In genomic region chr9:113519401-113520108, GRCh38 we compare ENCODE assay signal across 11 cellular contexts. TPM values are rescaled to one million over a fixed set of nuclear protein-coding genes. Genes with fewer than 3 reads are reported as not detected.
DNase-seq lines count a peak whose midpoint lies in the region; FAIRE-seq and TF ChIP-seq lines count a peak whose summit lies in the region.
"Had no signal": no experiment of that assay in that cellular context is flagged by ENCODE, and none has a peak within 500 bp of the region (broad histone marks: within the 10 kb centered on the region; RNA-seq: fewer than 3 reads in every experiment).

No MANE protein-coding gene starts in this region.

- DNase-seq in T-helper 2 cell treated with Interferon-gamma antibody and Interleukin-4, amounts not matched to agents 5 μg/mL and 100 μg/mL, for 36 hours (ENCODE audit: low spot score), result no peak
- DNase-seq in T-helper 2 cell, result no peak
- peak; percentile 24 for DNase-seq in SW480 (ENCODE audit: low spot score)
- peak; percentile 80 for DNase-seq in fibroblast of peridontal ligament (ENCODE audit: extremely low read depth)
- DNase-seq in small intestine, result peak; percentile 94
- DNase-seq in NCI-H2227 (lab: John Stamatoyannopoulos, UW; ENCODE audit: unreplicated experiment), result no peak
- no peak for DNase-seq in neural progenitor cell (ENCODE audit: low spot score)
- no peak for DNase-seq in medulla oblongata (ENCODE audit: extremely low spot score)
- DNase-seq: amygdala, NCI-H2081 had no signal

- H3K4me1 Mint-ChIP-seq in T-helper 2 cell treated with Interferon-gamma antibody and Interleukin-4, amounts not matched to agents 5 μg/mL and 100 μg/mL, for 36 hours (ENCODE audit: low read depth), result peaks cover 72% of the 10 kb centered on the region
- peaks cover 52% of the 10 kb centered on the region for H3K4me1 Mint-ChIP-seq in neural progenitor cell

- WGBS in small intestine, 3 donors, result 10 to 39% (median 32%) methylated on average over 3 of the region's 3 CpGs

- no peak overlapping the region for H2AFZ ChIP-seq in neural progenitor cell (replicated peaks)

- no peaks in the 10 kb centered on the region for H3F3A ChIP-seq in neural progenitor cell (ENCODE audit: low read depth)

- H3K4me3 ChIP-seq in small intestine (ENCODE audit: low read depth in 1 of 2, low read length in 2 of 2), result peak overlapping the region in 1 of 2 donors; percentile 40
- H3K4me3 ChIP-seq in neural progenitor cell, result no peak overlapping the region

- H3K27ac ChIP-seq in small intestine (ENCODE audit: low read depth in 1 of 2, low read length in 1 of 2), result peak overlapping the region; percentile 93 to 99
- no peak overlapping the region for H3K27ac ChIP-seq in neural progenitor cell

- H3K9me3 Mint-ChIP-seq in T-helper 2 cell treated with Interferon-gamma antibody and Interleukin-4, amounts not matched to agents 5 μg/mL and 100 μg/mL, for 36 hours, result no peaks in the 10 kb centered on the region
- H3K9me3 Mint-ChIP-seq in neural progenitor cell, result no peaks in the 10 kb centered on the region

- H3K36me3 Mint-ChIP-seq in T-helper 2 cell treated with Interferon-gamma antibody and Interleukin-4, amounts not matched to agents 5 μg/mL and 100 μg/mL, for 36 hours (ENCODE audit: low read depth), result peaks cover 32% of the 10 kb centered on the region
- peaks cover 10% of the 10 kb centered on the region for H3K36me3 Mint-ChIP-seq in neural progenitor cell

- H4K20me1 ChIP-seq in neural progenitor cell (ENCODE audit: low read depth), result no peaks in the 10 kb centered on the region

- no peak overlapping the region for H3K4me2 ChIP-seq in neural progenitor cell

- peaks cover 2% of the 10 kb centered on the region in 2 donors for H3K36me3 ChIP-seq in small intestine (ENCODE audit: control insufficient read depth in 2 of 2, insufficient read depth in 2 of 2, low read length in 2 of 2)
- no peaks in the 10 kb centered on the region for H3K36me3 ChIP-seq in neural progenitor cell

- no peak for TF ChIP-seq CTCF in neural progenitor cell (IDR thresholded peaks at IDR 0.05)

- FAIRE-seq in small intestine (lab: Jason Lieb, UNC), result no peak
- FAIRE-seq: A204.1 had no signal

- H3K4me3 Mint-ChIP-seq in T-helper 2 cell treated with Interferon-gamma antibody and Interleukin-4, amounts not matched to agents 5 μg/mL and 100 μg/mL, for 36 hours, result peak overlapping the region; percentile 89
- H3K4me3 Mint-ChIP-seq in neural progenitor cell, result no peak overlapping the region

- H3K4me1 ChIP-seq in small intestine (ENCODE audit: control insufficient read depth in 2 of 2, insufficient read depth in 1 of 2, low read depth in 1 of 2, low read length in 1 of 2) (peaks cover 23 to 41% of the 10 kb centered on the region in 2 donors), neural progenitor cell (peaks cover 7% of the 10 kb centered on the region)

- H3K27me3 ChIP-seq in small intestine (ENCODE audit: control insufficient read depth in 2 of 2, insufficient read depth in 2 of 2, low read length in 2 of 2), result no peaks in the 10 kb centered on the region
- H3K27me3 ChIP-seq in neural progenitor cell, result no peaks in the 10 kb centered on the region

- no peaks in the 10 kb centered on the region for H3K9me3 ChIP-seq in small intestine (ENCODE audit: control insufficient read depth, low read depth)
- H3K9me3 ChIP-seq in neural progenitor cell (ENCODE audit: low read depth), result no peaks in the 10 kb centered on the region

- no peaks in the 10 kb centered on the region for H3K27me3 Mint-ChIP-seq in T-helper 2 cell treated with Interferon-gamma antibody and Interleukin-4, amounts not matched to agents 5 μg/mL and 100 μg/mL, for 36 hours (ENCODE audit: low read depth)
- peaks cover 7% of the 10 kb centered on the region for H3K27me3 Mint-ChIP-seq in neural progenitor cell (ENCODE audit: insufficient read depth, low read depth)

- H3K9ac ChIP-seq in neural progenitor cell, result no peak overlapping the region

- no peak overlapping the region for H3K27ac Mint-ChIP-seq in T-helper 2 cell treated with Interferon-gamma antibody and Interleukin-4, amounts not matched to agents 5 μg/mL and 100 μg/mL, for 36 hours
- H3K27ac Mint-ChIP-seq in neural progenitor cell, result no peak overlapping the region

- no peaks in the 10 kb centered on the region for H3K79me2 ChIP-seq in neural progenitor cell (ENCODE audit: low read depth)

RNA-seq across cellular contexts. Expression of gene RGS3, which starts 56.0 kb away (rescaled TPM):
- polyA plus RNA-seq in small intestine, result 10 to 100 TPM; 23.0 to 37.0 (median 27.6) TPM
- total RNA-seq in neural progenitor cell (ENCODE audit: low replicate concordance), result 30.3 and 39.9 TPM in 2 replicates

Comparison
In these comparisons a context has a peak if more than half of its experiments do, and no peak if none do; other contexts are left out.
1. DNase-seq: peak in SW480 (single experiment), fibroblast of peridontal ligament (single experiment) and small intestine (single experiment); none in T-helper 2 cell treated with Interferon-gamma antibody and Interleukin-4, amounts not matched to agents 5 μg/mL and 100 μg/mL, for 36 hours (single experiment), T-helper 2 cell (0 of 5), NCI-H2227 (single experiment), neural progenitor cell (single experiment) and medulla oblongata (single experiment).